Comparison of ENCODE assay signal across 8 cellular contexts in genomic region chr15:98866503-98866902, GRCh38.
DNase-seq lines count a peak whose midpoint lies in the region; ATAC-seq, FAIRE-seq and TF ChIP-seq lines count a peak whose summit lies in the region.

No MANE protein-coding gene starts in this region.

- H3K36me3 Mint-ChIP-seq in activated T-helper 2 cell treated with anti-CD3 and anti-CD28 coated beads, Interferon-gamma antibody, Interleukin-2, Interleukin-4, amounts not matched to agents 10 μg/mL and 5 μg/mL and 100 μg/mL, durations not matched to agents 14 hours and 24 hours and 36 hours (ENCODE audit: low read depth) = peaks cover 3% of the 10 kb centered on the region

- peak; percentile 86 for DNase-seq in A673 (ENCODE audit: low spot score)
- peak; percentile 48 for DNase-seq in H7
- no peak for DNase-seq in activated T-helper 2 cell treated with anti-CD3 and anti-CD28 coated beads, Interferon-gamma antibody, Interleukin-2, Interleukin-4, amounts not matched to agents 10 μg/mL and 5 μg/mL and 100 μg/mL, durations not matched to agents 14 hours and 24 hours and 36 hours (ENCODE audit: low spot score)
- DNase-seq in keratinocyte (ENCODE audit: low read depth, low spot score) = no peak
- DNase-seq in thoracic aorta (ENCODE audit: low spot score) = no peak
- no peak for DNase-seq in NK-92 (lab: John Stamatoyannopoulos, UW; ENCODE audit: unreplicated experiment)
- no peak for DNase-seq in NCI-H510A treated with DMSO at 0.1 percent for 48 hours (lab: John Stamatoyannopoulos, UW)

- H3K4me2 ChIP-seq in keratinocyte (ENCODE audit: control insufficient read depth, extremely low read depth, insufficient read depth, low read depth, low read length) = peak overlapping the region; percentile 90

- H3K27ac ChIP-seq in A673 (ENCODE audit: low read depth, low read length, poor library complexity, severe bottlenecking) (peak overlapping the region; percentile 87), keratinocyte (ENCODE audit: control insufficient read depth, insufficient read depth, low read length) (peak overlapping the region; percentile 96), thoracic aorta (peak overlapping the region; percentile 68 to 80)

- CTCF ChIA-PET in A673 (lab: Charles Lee) = interaction anchor here (0.5 to 0.9 kb wide), 3 partner anchors 15 to 218 kb away, joined by 3 to 4 read pairs (median 3); partner anchors contain the start of gene IGF1R

- H3K9me3 ChIP-seq in A673 (ENCODE audit: low read depth, low read length, poor library complexity, severe bottlenecking) (no peaks in the 10 kb centered on the region), keratinocyte (ENCODE audit: control insufficient read depth, low read depth, low read length) (no peaks in the 10 kb centered on the region), thoracic aorta (no peaks in the 10 kb centered on the region)

- TF ChIP-seq CTCF in A673 (conservative IDR thresholded peaks at IDR 0.05; ENCODE audit: low read depth, low read length) (no peak), keratinocyte (optimal IDR thresholded peaks at IDR 0.05 in 1 of 3, IDR thresholded peaks at IDR 0.05 in 1 of 3, conservative IDR thresholded peaks at IDR 0.05 in 1 of 3; ENCODE audit: extremely low read depth in 1 of 3, insufficient read depth in 2 of 3, low read length in 3 of 3) (no peak), thoracic aorta (IDR thresholded peaks at IDR 0.05) (no peak)

- H3K36me3 ChIP-seq in A673 (ENCODE audit: insufficient read depth, low read length, poor library complexity, severe bottlenecking) = no peaks in the 10 kb centered on the region
- H3K36me3 ChIP-seq in H7 (replicated peaks; ENCODE audit: control insufficient read depth, insufficient read depth, low read length) = no peaks in the 10 kb centered on the region
- H3K36me3 ChIP-seq in keratinocyte (ENCODE audit: control insufficient read depth in 2 of 2, extremely low read depth in 1 of 2, insufficient read depth in 2 of 2, low read length in 2 of 2) = no peaks in the 10 kb centered on the region
- H3K36me3 ChIP-seq in thoracic aorta = no peaks in the 10 kb centered on the region

- dilution Hi-C loops in keratinocyte (cut with MboI; ENCODE audit: extremely low pct_ligation_motif_present, low sequenced_read_pairs) = no loop called here

- H3K9me3 Mint-ChIP-seq in activated T-helper 2 cell treated with anti-CD3 and anti-CD28 coated beads, Interferon-gamma antibody, Interleukin-2, Interleukin-4, amounts not matched to agents 10 μg/mL and 5 μg/mL and 100 μg/mL, durations not matched to agents 14 hours and 24 hours and 36 hours = no peaks in the 10 kb centered on the region

- H3K4me1 Mint-ChIP-seq in activated T-helper 2 cell treated with anti-CD3 and anti-CD28 coated beads, Interferon-gamma antibody, Interleukin-2, Interleukin-4, amounts not matched to agents 10 μg/mL and 5 μg/mL and 100 μg/mL, durations not matched to agents 14 hours and 24 hours and 36 hours (ENCODE audit: low read depth) = peaks cover 13% of the 10 kb centered on the region

- H3K79me2 ChIP-seq in keratinocyte (ENCODE audit: control insufficient read depth, insufficient read depth, low read length) = peaks cover 90% of the 10 kb centered on the region

- POLR2A ChIA-PET in A673 (lab: Charles Lee; ENCODE audit: low non-redundant PET) = interaction anchor here (0.7 kb wide), 1 partner anchor 67 kb away, joined by 4 read pairs; no protein-coding TSS in a partner anchor

- no peaks in the 10 kb centered on the region for H3K9me1 ChIP-seq in keratinocyte (ENCODE audit: control insufficient read depth, extremely low read depth, insufficient read depth, low read length)

- ATAC-seq in thoracic aorta (ENCODE audit: insufficient number of reproducible peaks, low FRiP score, low read depth) (peak; percentile 50), GM21381 (IDR thresholded peaks at IDR 0.05; ENCODE audit: unreplicated experiment) (no peak)

- no peak for FAIRE-seq in keratinocyte (lab: Jason Lieb, UNC)

- peak overlapping the region; percentile 90 for H3K9ac ChIP-seq in keratinocyte (ENCODE audit: control insufficient read depth, extremely low read depth, insufficient read depth, low read length)

- no peaks in the 10 kb centered on the region for H4K20me1 ChIP-seq in keratinocyte (ENCODE audit: control insufficient read depth, extremely low read depth, insufficient read depth, low read length)

- H3K27me3 Mint-ChIP-seq in activated T-helper 2 cell treated with anti-CD3 and anti-CD28 coated beads, Interferon-gamma antibody, Interleukin-2, Interleukin-4, amounts not matched to agents 10 μg/mL and 5 μg/mL and 100 μg/mL, durations not matched to agents 14 hours and 24 hours and 36 hours (ENCODE audit: low read depth) = no peaks in the 10 kb centered on the region

- no TSS peak for BruUV-seq in A673 (replicated peaks; lab: Mats Ljungman, UMichigan)

- H3K4me1 ChIP-seq in A673 (ENCODE audit: insufficient read depth, low read length, poor library complexity, severe bottlenecking) = peaks cover 38% of the 10 kb centered on the region
- H3K4me1 ChIP-seq in keratinocyte (ENCODE audit: control insufficient read depth, extremely low read depth, insufficient read depth, low read length) = peaks cover 17% of the 10 kb centered on the region
- peaks cover 17 to 85% of the 10 kb centered on the region in 2 donors for H3K4me1 ChIP-seq in thoracic aorta (ENCODE audit: control insufficient read depth in 1 of 2, low read depth in 2 of 2)

- H3K27me3 ChIP-seq in A673 (replicated peaks; ENCODE audit: insufficient read depth, low read depth, low read length, poor library complexity) = no peaks in the 10 kb centered on the region
- H3K27me3 ChIP-seq in H7 (ENCODE audit: control insufficient read depth, insufficient read depth, low read length) = no peaks in the 10 kb centered on the region
- no peaks in the 10 kb centered on the region for H3K27me3 ChIP-seq in keratinocyte (ENCODE audit: control insufficient read depth, extremely low read depth, insufficient read depth, low read length)
- no peaks in the 10 kb centered on the region for H3K27me3 ChIP-seq in thoracic aorta (replicated peaks; ENCODE audit: insufficient read depth)

- peak overlapping the region; percentile 80 for H3K4me3 Mint-ChIP-seq in activated T-helper 2 cell treated with anti-CD3 and anti-CD28 coated beads, Interferon-gamma antibody, Interleukin-2, Interleukin-4, amounts not matched to agents 10 μg/mL and 5 μg/mL and 100 μg/mL, durations not matched to agents 14 hours and 24 hours and 36 hours (ENCODE audit: low read depth)

- H3K4me3 ChIP-seq in A673 (ENCODE audit: low read depth, low read length, poor library complexity, severe bottlenecking) (peak overlapping the region; percentile 44), H7 (ENCODE audit: insufficient read depth, low read depth, low read length) (peak overlapping the region; percentile 39; the same call in 1 of the 2 replicates), keratinocyte (ENCODE audit: control insufficient read depth in 2 of 3, extremely low read depth in 1 of 3, insufficient read depth in 2 of 3, low read depth in 1 of 3, low read length in 3 of 3) (peak overlapping the region in 2 of 3 experiments; percentile 60 to 73), thoracic aorta (peak overlapping the region; percentile 73)

- H2AFZ ChIP-seq in keratinocyte (ENCODE audit: control insufficient read depth, low read length) = no peak overlapping the region

- intact Hi-C loops in A673 (cut with micrococcal nuclease; ENCODE audit: unreplicated experiment) = loop anchor here (5.0 kb wide), 1 partner anchor 219 kb away; the partner anchor contains the start of gene IGF1R
- intact Hi-C loops in activated T-helper 2 cell treated with anti-CD3 and anti-CD28 coated beads, Interferon-gamma antibody, Interleukin-2, Interleukin-4, amounts not matched to agents 10 μg/mL and 5 μg/mL and 100 μg/mL, durations not matched to agents 14 hours and 24 hours and 36 hours (cut with micrococcal nuclease) = no loop called here

- H3K27ac Mint-ChIP-seq in activated T-helper 2 cell treated with anti-CD3 and anti-CD28 coated beads, Interferon-gamma antibody, Interleukin-2, Interleukin-4, amounts not matched to agents 10 μg/mL and 5 μg/mL and 100 μg/mL, durations not matched to agents 14 hours and 24 hours and 36 hours = peak overlapping the region; percentile 89

Comparison
In these comparisons a context has a peak if more than half of its experiments do, and no peak if none do; other contexts are left out.
1. DNase-seq: peak in A673 (single experiment) and H7 (single experiment); none in activated T-helper 2 cell treated with anti-CD3 and anti-CD28 coated beads, Interferon-gamma antibody, Interleukin-2, Interleukin-4, amounts not matched to agents 10 μg/mL and 5 μg/mL and 100 μg/mL, durations not matched to agents 14 hours and 24 hours and 36 hours (single experiment), keratinocyte (single experiment), thoracic aorta (single experiment), NK-92 (single experiment) and NCI-H510A treated with DMSO at 0.1 percent for 48 hours (single experiment).
2. Peak in every context shown above with its lines, with median percentiles within 50 percentile points of each other: H3K27ac ChIP-seq and H3K4me3 ChIP-seq.